In the genomic region with DNA sequence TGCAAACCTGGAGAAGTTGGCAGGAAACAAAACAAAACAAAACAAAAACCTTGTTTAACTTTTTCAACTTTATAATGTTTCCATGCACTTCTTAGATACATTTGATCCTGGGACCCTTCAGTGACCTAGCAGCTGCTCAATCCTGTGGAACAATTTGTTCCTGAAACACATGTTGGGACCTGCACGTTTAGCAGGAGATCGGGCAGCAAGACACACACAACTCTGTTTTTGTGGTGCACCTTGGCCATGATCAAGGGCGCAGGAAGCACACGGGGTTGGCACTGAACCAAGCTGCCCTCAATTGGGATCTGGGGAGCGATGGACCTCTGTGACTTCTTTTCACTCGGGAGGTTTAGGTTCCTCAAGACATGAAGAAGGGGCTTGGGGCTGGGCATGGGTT, we compare ENCODE assay signal across 16 cellular contexts.
DNase-seq lines count a peak whose midpoint lies in the region; FAIRE-seq and TF ChIP-seq lines count a peak whose summit lies in the region.
"Had no signal": no experiment of that assay in that cellular context is flagged by ENCODE, and none has a peak within 500 bp of the region (broad histone marks: within the 10 kb centered on the region; RNA-seq: fewer than 3 reads in every experiment).

No MANE protein-coding gene starts in this region.

- H3K27me3 ChIP-seq in SJCRH30, result no peaks in the 10 kb centered on the region
- no peaks in the 10 kb centered on the region for H3K27me3 ChIP-seq in mesendoderm (ENCODE audit: insufficient read depth, low read length, poor library complexity)
- H3K27me3 ChIP-seq in stomach smooth muscle (ENCODE audit: control insufficient read depth in 1 of 2, insufficient read depth in 2 of 2, low read length in 2 of 2), result no peaks in the 10 kb centered on the region

- no peak for TF ChIP-seq CTCF in epithelial cell of esophagus (IDR thresholded peaks at IDR 0.05; ENCODE audit: insufficient read depth, low read depth, low read length, missing control alignments)

- no peak overlapping the region for H3K9ac ChIP-seq in mesendoderm (ENCODE audit: low read length)
- no peak overlapping the region for H3K9ac ChIP-seq in stomach smooth muscle (ENCODE audit: low read length in 2 of 2)

- FAIRE-seq in GM12892 (lab: Jason Lieb, UNC), result no peak
- FAIRE-seq: GM12878, H1 had no signal

- H3K9me3 ChIP-seq in SJCRH30 (replicated peaks), result no peaks in the 10 kb centered on the region
- H3K9me3 ChIP-seq in stomach smooth muscle (ENCODE audit: control insufficient read depth in 2 of 2, low read length in 2 of 2), result no peaks in the 10 kb centered on the region

- H2BK5ac ChIP-seq in mesendoderm (ENCODE audit: low read length), result no peak overlapping the region

- H4K5ac ChIP-seq in mesendoderm (ENCODE audit: low read length), result no peak overlapping the region

- H3K4me2 ChIP-seq in mesendoderm (ENCODE audit: low read length), result no peak overlapping the region
- H3K4me2 ChIP-seq: PC-9 had no signal

- TF ChIP-seq POLR2A in GM12892 (IDR thresholded peaks at IDR 0.05; ENCODE audit: low read depth, low read length), result no peak

- H3K36me3 ChIP-seq in SJCRH30 (no peaks in the 10 kb centered on the region), mesendoderm (ENCODE audit: control insufficient read depth, insufficient read depth, low read length) (no peaks in the 10 kb centered on the region), stomach smooth muscle (ENCODE audit: control insufficient read depth in 2 of 2, insufficient read depth in 2 of 2, low read length in 2 of 2) (no peaks in the 10 kb centered on the region)

- H2BK120ac ChIP-seq in mesendoderm (ENCODE audit: low read depth, low read length), result no peak overlapping the region

- H3K23ac ChIP-seq in mesendoderm (ENCODE audit: low read length), result no peak overlapping the region

- H3K56ac ChIP-seq in mesendoderm (ENCODE audit: low read length), result peak overlapping the region; percentile 25

- no peaks in the 10 kb centered on the region for H3K79me2 ChIP-seq in mesendoderm (ENCODE audit: control insufficient read depth, insufficient read depth, low read length)

- H3K18ac ChIP-seq in mesendoderm (ENCODE audit: low read length), result no peak overlapping the region

- no peak overlapping the region for H2BK15ac ChIP-seq in mesendoderm (replicated peaks; ENCODE audit: low read depth)

- no peak overlapping the region for H4K8ac ChIP-seq in mesendoderm (ENCODE audit: low read depth, low read length)

- H3K4me1 ChIP-seq in SJCRH30 (peaks cover 32% of the 10 kb centered on the region), mesendoderm (ENCODE audit: control insufficient read depth, low read depth, low read length) (no peaks in the 10 kb centered on the region), stomach smooth muscle (ENCODE audit: control insufficient read depth, insufficient read depth, low read length) (peaks cover 24% of the 10 kb centered on the region)

- peak overlapping the region; percentile 95 for H3K27ac ChIP-seq in SJCRH30
- no peak overlapping the region for H3K27ac ChIP-seq in mesendoderm (ENCODE audit: low read depth, low read length)
- H3K27ac ChIP-seq in stomach smooth muscle (ENCODE audit: low read length), result peak overlapping the region; percentile 58
- H3K27ac ChIP-seq: HL-60, PC-9 had no signal

- no peak overlapping the region for H3K4ac ChIP-seq in mesendoderm (ENCODE audit: low read depth, low read length)

- no peak overlapping the region for H2AK5ac ChIP-seq in mesendoderm (ENCODE audit: low read length)

- H3K4me3 ChIP-seq in SJCRH30, result no peak overlapping the region
- H3K4me3 ChIP-seq in epithelial cell of esophagus (ENCODE audit: low read length), result no peak overlapping the region
- H3K4me3 ChIP-seq in mesendoderm (ENCODE audit: low read length), result no peak overlapping the region
- H3K4me3 ChIP-seq in stomach smooth muscle (ENCODE audit: low read length in 2 of 2), result no peak overlapping the region
- H3K4me3 ChIP-seq: GM12878, PC-9 had no signal

- in situ Hi-C loops in G401 (cut with HindIII; ENCODE audit: low sequenced_read_pairs), result no loop called here

- no CpG with 5 or more reads among the region's 6 CpGs for WGBS in mesendoderm (ENCODE audit: extremely low coverage, insufficient coverage, low lambda C conversion rate)

- H3K79me1 ChIP-seq in mesendoderm (ENCODE audit: low read length), result no peaks in the 10 kb centered on the region

- DNase-seq in SJCRH30 (peak; percentile 55 to 75), epithelial cell of esophagus (ENCODE audit: low read depth) (peak; percentile 60), mesendoderm (no peak), G401 (ENCODE audit: low spot score) (no peak), GM12892 (ENCODE audit: insufficient read length) (no peak), SIG-M5 (lab: John Stamatoyannopoulos, UW) (no peak)
- DNase-seq: AML-193, Calu3, NCI-H146, NCI-H2081 treated with DMSO at 0.1 percent for 48 hours, PC-9, SHP77 had no signal

Comparison
In these comparisons a context has a peak if more than half of its experiments do, and no peak if none do; other contexts are left out.
1. DNase-seq: peak in SJCRH30 (2 of 2) and epithelial cell of esophagus (single experiment); none in mesendoderm (single experiment), G401 (single experiment), GM12892 (single experiment) and SIG-M5 (single experiment).